ENCODE assay signal across 8 cellular contexts in genomic region chr11:69013009-69013951, GRCh38. TPM values are rescaled to one million over a fixed set of nuclear protein-coding genes. Genes with fewer than 3 reads are reported as not detected.
A peak's percentile ranks its signal among the peaks of the same experiment; 100 is the strongest.
DNase-seq lines count a peak whose midpoint lies in the region; ATAC-seq and TF ChIP-seq lines count a peak whose summit lies in the region.

Gene MRGPRF (minus strand): TSS chr11:69013246. CDS start chr11:69009901, 3,345 bp downstream.

- TF ChIP-seq CTCF in Caco-2 (IDR thresholded peaks at IDR 0.05; ENCODE audit: insufficient read depth in 1 of 2, low read depth in 1 of 2, low read length in 1 of 2, severe bottlenecking in 1 of 2, unreplicated experiment in 1 of 2) (peak in 1 of 2 experiments; percentile 17), foreskin fibroblast (IDR thresholded peaks at IDR 0.05; ENCODE audit: low read depth, low read length) (peak; percentile 92), omental fat pad (IDR thresholded peaks at IDR 0.05) (no peak)

- no TSS peak for BruUV-seq in Caco-2 (replicated peaks; lab: Mats Ljungman, UMichigan)

- CTCF ChIA-PET in Caco-2 (lab: Charles Lee) = interaction anchor here (0.6 to 0.7 kb wide), 2 partner anchors 26 to 109 kb away, joined by 3 to 8 read pairs; partner anchors contain the start of gene IGHMBP2

- H3K4me3 ChIP-seq in Caco-2 (ENCODE audit: low read depth, low read length) (no peak within 1 kb of the TSS), foreskin fibroblast (ENCODE audit: low read depth in 1 of 2, low read length in 2 of 2) (peak within 1 kb of the TSS; percentile 93 to 94)

- intact Hi-C loops in Caco-2 (cut with micrococcal nuclease; ENCODE audit: unreplicated experiment) = no loop called here

- H3K9me3 Mint-ChIP-seq in Caco-2 (ENCODE audit: unreplicated experiment) = peaks cover 10% of the 10 kb centered on the region

- POLR2A ChIA-PET in Caco-2 (lab: Charles Lee) = no interaction called here

- peaks cover 12% of the 10 kb centered on the region for H3K4me1 Mint-ChIP-seq in Caco-2 (ENCODE audit: low read depth, unreplicated experiment)

- peak; percentile 65 for ATAC-seq in omental fat pad (ENCODE audit: low FRiP score)
- no peak for ATAC-seq in GM19455 (IDR thresholded peaks at IDR 0.05; ENCODE audit: unreplicated experiment)

- peaks cover 38% of the 10 kb centered on the region for H3K4me1 ChIP-seq in Caco-2

- H3K36me3 Mint-ChIP-seq in Caco-2 (ENCODE audit: insufficient read depth, unreplicated experiment) = peaks cover 6% of the 10 kb centered on the region

- no peaks in the 10 kb centered on the region for H3K27me3 Mint-ChIP-seq in Caco-2 (ENCODE audit: insufficient read depth, unreplicated experiment)

- H3K9me3 ChIP-seq in Caco-2 = no peaks in the 10 kb centered on the region

- H3K36me3 ChIP-seq in Caco-2 (ENCODE audit: control insufficient read depth, insufficient read depth, low read length) = no peaks in the 10 kb centered on the region

- peak in 1 of 2 experiments; percentile 35 for DNase-seq in Caco-2
- DNase-seq in RPMI8226 = peak; percentile 40
- peak; percentile 90 to 97 for DNase-seq in foreskin fibroblast
- peak; percentile 83 for DNase-seq in omental fat pad (ENCODE audit: low spot score)
- no peak for DNase-seq in SKM-1 treated with dmso at 0.1 percent for 144 hours (lab: John Stamatoyannopoulos, UW; ENCODE audit: unreplicated experiment)
- no peak for DNase-seq in activated CD4-positive, CD25-positive, alpha-beta regulatory T cell treated with anti-CD3 and anti-CD28 coated beads, Interleukin-2, amount 50 U/mL, for 72 hours
- no peak for DNase-seq in effector CD8-positive, alpha-beta T cell (lab: John Stamatoyannopoulos, UW)

- H3K4me3 Mint-ChIP-seq in Caco-2 (ENCODE audit: unreplicated experiment) = no peak within 1 kb of the TSS

- H3K27me3 ChIP-seq in Caco-2 (replicated peaks; ENCODE audit: control insufficient read depth, insufficient read depth, low read length) = no peaks in the 10 kb centered on the region

- H3K27ac Mint-ChIP-seq in Caco-2 (ENCODE audit: unreplicated experiment) = peak within 1 kb of the TSS; percentile 5

RNA-seq across cellular contexts. Expression of gene MRGPRF, which starts in this region (rescaled TPM):
- total RNA-seq in Caco-2 (2022) (0.14 TPM in 1 of 2 replicates, not detected in the other), omental fat pad (10 to 100 TPM; 27.8 to 59.4 (median 54.5) TPM)

Comparison
In these comparisons a context has a peak if more than half of its experiments do, and no peak if none do; other contexts are left out.
1. RNA of gene MRGPRF (total RNA-seq): 27.8 to 59.4 TPM in omental fat pad; 0.14 TPM in Caco-2; every median in the first group is over 10 times any median in the second.
2. DNase-seq: peak in RPMI8226 (single experiment), foreskin fibroblast (2 of 2) and omental fat pad (single experiment); none in SKM-1 treated with dmso at 0.1 percent for 144 hours (single experiment), activated CD4-positive, CD25-positive, alpha-beta regulatory T cell treated with anti-CD3 and anti-CD28 coated beads, Interleukin-2, amount 50 U/mL, for 72 hours (single experiment) and effector CD8-positive, alpha-beta T cell (single experiment).